In the genomic region with DNA sequence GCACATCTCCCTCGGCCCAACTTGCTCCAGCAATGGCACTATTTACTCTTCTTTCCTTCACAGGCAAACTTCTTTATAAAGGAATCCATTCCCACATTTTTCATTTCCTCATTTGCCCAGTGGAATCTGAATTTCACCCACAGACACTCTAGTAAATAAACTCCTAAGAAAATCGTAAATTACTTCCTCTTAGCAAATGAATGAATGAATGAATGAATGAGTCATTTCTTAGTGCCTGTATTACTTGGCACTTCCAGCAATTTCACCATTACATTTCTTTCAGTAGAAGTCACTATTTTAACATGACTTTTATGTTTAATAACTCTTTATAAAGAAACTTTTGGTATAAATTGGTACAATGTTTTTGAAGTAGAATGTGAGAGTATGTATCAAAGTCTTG, we compare ENCODE assay signal across 26 cellular contexts. TPM values are rescaled to one million over a fixed set of nuclear protein-coding genes. Genes with fewer than 3 reads are reported as not detected.
DNase-seq lines count a peak whose midpoint lies in the region; ATAC-seq, FAIRE-seq and TF ChIP-seq lines count a peak whose summit lies in the region.
"Had no signal": no experiment of that assay in that cellular context is flagged by ENCODE, and none has a peak within 500 bp of the region (broad histone marks: within the 10 kb centered on the region; RNA-seq: fewer than 3 reads in every experiment).

No MANE protein-coding gene starts in this region.

- H3K9me1 ChIP-seq in K562 (ENCODE audit: control insufficient read depth, insufficient read depth, low read length): no peaks in the 10 kb centered on the region

- no TSS peak for BruUV-seq in K562 (replicated peaks; lab: Mats Ljungman, UMichigan)

- H3K4me1 ChIP-seq in K562 (replicated peaks in 1 of 2; ENCODE audit: control insufficient read depth in 2 of 2, insufficient read depth in 2 of 2, low read length in 2 of 2) (peaks cover 4 to 11% of the 10 kb centered on the region in 2 experiments; a peak in 3 of 5 replicates), mucosa of descending colon (ENCODE audit: low read depth) (no peaks in the 10 kb centered on the region), small intestine (ENCODE audit: control insufficient read depth in 2 of 2, insufficient read depth in 1 of 2, low read depth in 1 of 2, low read length in 1 of 2) (no peaks in the 10 kb centered on the region)

- H3K36me3 ChIP-seq in K562 (ENCODE audit: control insufficient read depth, insufficient read depth, low read length) (no peaks in the 10 kb centered on the region), mucosa of descending colon (ENCODE audit: low read depth) (no peaks in the 10 kb centered on the region), small intestine (ENCODE audit: control insufficient read depth in 2 of 2, insufficient read depth in 2 of 2, low read length in 2 of 2) (peaks cover 0 to 3% of the 10 kb centered on the region in 2 donors), MG63 (no peaks in the 10 kb centered on the region)
- H3K36me3 ChIP-seq: BLaER1 had no signal

- H3K79me2 ChIP-seq in K562 (ENCODE audit: control insufficient read depth, insufficient read depth, low read length): no peaks in the 10 kb centered on the region

- H3K4me3 ChIP-seq in K562 (no peak overlapping the region), mucosa of descending colon (no peak overlapping the region), small intestine (ENCODE audit: low read depth in 1 of 2, low read length in 2 of 2) (no peak overlapping the region), MG63 (no peak overlapping the region)
- H3K4me3 ChIP-seq: BLaER1, GM12878 had no signal

- intact Hi-C loops in K562 (cut with micrococcal nuclease) (no loop called here), mucosa of descending colon (cut with DNase I, micrococcal nuclease) (no loop called here)

- no peak for TF ChIP-seq EP300 in K562 (IDR thresholded peaks at IDR 0.05; ENCODE audit: low read length)

- FAIRE-seq in K562 (lab: Jason Lieb, UNC) (no peak), small intestine (lab: Jason Lieb, UNC) (no peak), GM12891 (lab: Jason Lieb, UNC) (no peak)
- FAIRE-seq: GM12878 had no signal

- DNase-seq in EH (ENCODE audit: low read depth): peak; percentile 55
- no peak for DNase-seq in K562 (ENCODE audit: extremely low read depth in 1 of 4, low spot score in 3 of 4)
- no peak for DNase-seq in mucosa of descending colon
- peak; percentile 11 for DNase-seq in small intestine
- DNase-seq in MG63: no peak
- DNase-seq in GM12891 (ENCODE audit: insufficient read length, low spot score): no peak
- DNase-seq in SKM-1 treated with dmso at 0.1 percent for 144 hours (lab: John Stamatoyannopoulos, UW; ENCODE audit: unreplicated experiment): no peak
- DNase-seq: ACHN; CD4-positive, alpha-beta T cell; DMS53; GDM1; H9; HFFc6; Kasumi-1; NCI-H1105 treated with DMSO at 0.1 percent for 48 hours; NCI-H146; NCI-H1930; NCI-H2107; NCI-H446; NCI-H524 treated with DMSO at 0.1 percent for 48 hours; NCI-H774; SK-N-SH had no signal

- no peak overlapping the region for H3K4me2 ChIP-seq in K562 (ENCODE audit: insufficient read depth, low read length)
- H3K4me2 ChIP-seq: BLaER1, SK-N-SH had no signal

- no peak for TF ChIP-seq CTCF in K562 (IDR thresholded peaks at IDR 0.05 in 2 of 3, conservative IDR thresholded peaks at IDR 0.05 in 1 of 3; ENCODE audit: insufficient read depth in 2 of 3, low read depth in 1 of 3, low read length in 3 of 3)
- TF ChIP-seq CTCF in mucosa of descending colon (IDR thresholded peaks at IDR 0.05): no peak

- H3K27me3 ChIP-seq in K562 (ENCODE audit: control insufficient read depth in 2 of 2, insufficient read depth in 2 of 2, low read length in 2 of 2) (no peaks in the 10 kb centered on the region), small intestine (ENCODE audit: control insufficient read depth in 2 of 2, insufficient read depth in 2 of 2, low read length in 2 of 2) (no peaks in the 10 kb centered on the region), MG63 (no peaks in the 10 kb centered on the region)
- H3K27me3 ChIP-seq: BLaER1 had no signal

- H3K27ac ChIP-seq in K562 (ENCODE audit: extremely low read depth, low read depth, low read length): no peak overlapping the region
- peak overlapping the region in 1 of 2 donors; percentile 48 for H3K27ac ChIP-seq in small intestine (ENCODE audit: low read depth in 1 of 2, low read length in 1 of 2)
- H3K27ac ChIP-seq: BLaER1 had no signal

- TF ChIP-seq RAD21 in K562 (CRISPR knock-in tag; conservative IDR thresholded peaks at IDR 0.05 in 1 of 2, IDR thresholded peaks at IDR 0.05 in 1 of 2): no peak

- no peak overlapping the region for H2AFZ ChIP-seq in K562 (ENCODE audit: low read depth, low read length)

- in situ Hi-C loops in K562 (cut with MboI): no loop called here

- ATAC-seq in K562: no peak
- ATAC-seq in mucosa of descending colon: peak; percentile 60
- no peak for ATAC-seq in GM21619 (IDR thresholded peaks at IDR 0.05; ENCODE audit: unreplicated experiment)
- ATAC-seq: GM12878 had no signal

- H4K20me1 ChIP-seq in K562 (replicated peaks; ENCODE audit: control insufficient read depth, insufficient read depth, low read length): no peaks in the 10 kb centered on the region
- H4K20me1 ChIP-seq: BLaER1 had no signal

- 61% methylated on average over 2 of the region's 2 CpGs for whole genome bisulfite sequencing in K562 (ENCODE audit: insufficient coverage, low coverage, missing lambda C conversion rate)
- WGBS in small intestine, 3 donors: 63 to 64% (median 63%) methylated on average over 2 of the region's 2 CpGs

- TF ChIP-seq POLR2A in K562 (conservative IDR thresholded peaks at IDR 0.05) (no peak), GM12891 (IDR thresholded peaks at IDR 0.05; ENCODE audit: low read depth, low read length) (no peak)

- CTCF ChIA-PET in K562 (lab: Yijun Ruan, JAX; ENCODE audit: low intra/inter-chr PET ratio): no interaction called here

- no peak overlapping the region for H3K9ac ChIP-seq in K562 (ENCODE audit: insufficient read depth in 1 of 2, low read depth in 2 of 2, low read length in 2 of 2)
- H3K9ac ChIP-seq: BLaER1, SK-N-SH had no signal

- H3K9me3 ChIP-seq in K562 (replicated peaks; ENCODE audit: control insufficient read depth, insufficient read depth, low read depth, low read length) (no peaks in the 10 kb centered on the region; the same call in 1 of the 2 replicates), mucosa of descending colon (no peaks in the 10 kb centered on the region), small intestine (ENCODE audit: control insufficient read depth, low read depth) (no peaks in the 10 kb centered on the region), MG63 (no peaks in the 10 kb centered on the region)
- H3K9me3 ChIP-seq: BLaER1, SK-N-SH had no signal

- POLR2A ChIA-PET in K562 (lab: Yijun Ruan, JAX): no interaction called here

TF ChIP-seq in K562, 482 proteins besides CTCF, POLR2A, EP300 and RAD21 (continues in another document):
- TF ChIP-seq CREM (IDR thresholded peaks at IDR 0.05; ENCODE audit: low read depth) (no peak), ZNF76 (CRISPR knock-in tag; IDR thresholded peaks at IDR 0.05; ENCODE audit: borderline replicate concordance) (no peak)

TF ChIP-seq in GM12891, 5 proteins besides CTCF, POLR2A, EP300 and RAD21 (continues in another document):
- no peak for TF ChIP-seq POLR2AphosphoS5 (IDR thresholded peaks at IDR 0.05; ENCODE audit: low read depth, low read length)

RNA-seq across cellular contexts. Expression of gene DDC, which starts 55.7 kb away (rescaled TPM):
- total RNA-seq in K562 (2011; cell fraction: chromatin; rRNA removed; ENCODE audit: low replicate concordance): not detected in 2 replicates
- total RNA-seq in K562 (2011; cell fraction: nucleolus; rRNA removed): not detected in 2 replicates
- total RNA-seq in K562 (2011; cell fraction: nucleoplasm; rRNA removed): not detected in 2 replicates
- not detected in 2 replicates for total RNA-seq in K562 (2014; rRNA removed)
- total RNA-seq in K562 (2014; rRNA removed; fragmentation: Illumina TruSeq; extraction: Trizol): not detected in 2 replicates
- not detected in 2 replicates for total RNA-seq in K562 (2015; rRNA removed; fragmentation: Illumina TruSeq; extraction: Trizol)
- total RNA-seq in K562 (2021): not detected in 2 replicates
- polyA plus RNA-seq in K562 (2011; rRNA removed): not detected in 2 replicates
- not detected in 2 replicates for polyA plus RNA-seq in K562 (2011; cell fraction: cytosol; rRNA removed)
- not detected in 2 replicates for polyA plus RNA-seq in K562 (2011; cell fraction: nucleus; rRNA removed)
- not detected in 2 replicates for polyA plus RNA-seq in K562 (2012)
- not detected in 2 replicates for polyA plus RNA-seq in K562 (2014; fragmentation: Illumina TruSeq; extraction: Trizol)
- not detected for polyA plus RNA-seq in K562 (2014; fragmentation: Nextera tagmentation; extraction: Ambion mirVana)
- 0.18 TPM in 1 of 2 replicates, not detected in the other for polyA plus RNA-seq in K562 (2014; rRNA removed)
- polyA minus RNA-seq in K562 (2011; rRNA and poly(A)+ RNA removed): not detected in 2 replicates
- polyA minus RNA-seq in K562 (2011; cell fraction: cytosol; rRNA and poly(A)+ RNA removed): not detected in 2 replicates
- polyA minus RNA-seq in K562 (2011; cell fraction: nucleus; rRNA and poly(A)+ RNA removed): not detected in 2 replicates
- total RNA-seq in mucosa of descending colon: 10 to 100 TPM; 29.6 to 94.5 (median 74.4) TPM
- polyA plus RNA-seq in small intestine: 100 to 1,000 TPM; 127 to 689 (median 418) TPM
- total RNA-seq in MG63 (2014; rRNA removed; shearing (Covaris generic); ENCODE audit: low replicate concordance): not detected in 2 replicates
- polyA plus RNA-seq in GM12891 (2012; ENCODE audit: low read depth, missing spikeins): not detected
- total RNA-seq: CD4-positive, alpha-beta T cell; Daoy; GM12878; H9; HFFc6 had no signal
- polyA plus RNA-seq: GM12878 had no signal

RNA-seq across cellular contexts. Expression of gene FIGNL1, which starts 59.3 kb away (rescaled TPM):
- total RNA-seq in K562 (2011; cell fraction: chromatin; rRNA removed; ENCODE audit: low replicate concordance): 11.5 and 48.7 TPM in 2 replicates
- total RNA-seq in K562 (2011; cell fraction: nucleolus; rRNA removed): 9.8 and 12.1 TPM in 2 replicates
- 19.5 TPM in 2 replicates for total RNA-seq in K562 (2011; cell fraction: nucleoplasm; rRNA removed)
- total RNA-seq in K562 (2014; rRNA removed) (21.6 and 24.1 TPM in 2 replicates), K562 (2014; rRNA removed; fragmentation: Illumina TruSeq; extraction: Trizol) (42.4 and 48.3 TPM in 2 replicates), K562 (2015; rRNA removed; fragmentation: Illumina TruSeq; extraction: Trizol) (42.4 and 46.7 TPM in 2 replicates), K562 (2021) (25.8 and 28.3 TPM in 2 replicates), mucosa of descending colon (1 to 10 TPM; 5.4 to 8.5 (median 6.2) TPM)
- polyA plus RNA-seq in K562 (2011; rRNA removed) (37.6 and 48.3 TPM in 2 replicates), K562 (2014; fragmentation: Illumina TruSeq; extraction: Trizol) (28.5 and 30.7 TPM in 2 replicates), K562 (2014; fragmentation: Nextera tagmentation; extraction: Ambion mirVana) (10 to 100 TPM; 15.5 to 22.7 TPM), K562 (2014; rRNA removed) (27.6 and 29.4 TPM in 2 replicates), small intestine (1 to 10 TPM; 1.9 to 5.7 (median 3.1) TPM)
- polyA plus RNA-seq in K562 (2011; cell fraction: cytosol; rRNA removed): 16.0 and 25.1 TPM in 2 replicates
- 28.2 and 31.2 TPM in 2 replicates for polyA plus RNA-seq in K562 (2011; cell fraction: nucleus; rRNA removed)
- 21.0 and 22.9 TPM in 2 replicates for polyA plus RNA-seq in K562 (2012)
- 48.9 and 55.0 TPM in 2 replicates for polyA minus RNA-seq in K562 (2011; rRNA and poly(A)+ RNA removed)
- 14.7 and 21.5 TPM in 2 replicates for polyA minus RNA-seq in K562 (2011; cell fraction: cytosol; rRNA and poly(A)+ RNA removed)
- polyA minus RNA-seq in K562 (2011; cell fraction: nucleus; rRNA and poly(A)+ RNA removed): 18.3 and 29.4 TPM in 2 replicates
- 11.5 and 16.4 TPM in 2 replicates for total RNA-seq in MG63 (2014; rRNA removed; shearing (Covaris generic); ENCODE audit: low replicate concordance)
- polyA plus RNA-seq in GM12891 (2012; ENCODE audit: low read depth, missing spikeins): 9.0 TPM

Comparison
In these comparisons a context has a peak if more than half of its experiments do, and no peak if none do; other contexts are left out.
1. DNase-seq: peak in EH (single experiment) and small intestine (single experiment); none in K562 (0 of 4), mucosa of descending colon (0 of 3), MG63 (single experiment), GM12891 (single experiment) and SKM-1 treated with dmso at 0.1 percent for 144 hours (single experiment).
2. RNA of gene DDC, which starts 55.7 kb away (total RNA-seq): 29.6 to 94.5 TPM in mucosa of descending colon; not detected in K562 and not detected in MG63; every median in the first group is over 10 times any median in the second.